21 cellular contexts compared by ENCODE assay signal in genomic region chr1:200240655-200241054, GRCh38.
A peak's percentile ranks its signal among the peaks of the same experiment; 100 is the strongest.
DNase-seq lines count a peak whose midpoint lies in the region; ATAC-seq and TF ChIP-seq lines count a peak whose summit lies in the region.
"Had no signal": no experiment of that assay in that cellular context is flagged by ENCODE, and none has a peak within 500 bp of the region (broad histone marks: within the 10 kb centered on the region; RNA-seq: fewer than 3 reads in every experiment).

No MANE protein-coding gene starts in this region.

- 34% methylated on average over 6 of the region's 9 CpGs; no CpG with 5 or more reads in 1 of the 2 experiments for WGBS in IMR-90 (ENCODE audit: extremely low coverage in 2 of 2, insufficient read length in 1 of 2), 2 experiments

- ATAC-seq in IMR-90 (ENCODE audit: low read depth) = peak; percentile 64; the same call in 1 of the 2 replicates
- ATAC-seq: esophagus mucosa; HCT116; naive thymus-derived CD4-positive, alpha-beta T cell had no signal

- no peaks in the 10 kb centered on the region for H4K20me1 ChIP-seq in BLaER1 treated with 17β-estradiol and CSF1 and Interleukin-3, amounts not matched to agents 10 nM and 100 nM
- H4K20me1 ChIP-seq in IMR-90 (ENCODE audit: insufficient read depth, low read length) = no peaks in the 10 kb centered on the region

- no peak overlapping the region for H3K4me3 ChIP-seq in BLaER1 treated with 17β-estradiol and CSF1 and Interleukin-3, amounts not matched to agents 10 nM and 100 nM
- no peak overlapping the region for H3K4me3 ChIP-seq in IMR-90 (ENCODE audit: insufficient read depth, low read depth, low read length)

- no peak overlapping the region for H2AK9ac ChIP-seq in IMR-90 (replicated peaks; ENCODE audit: low read depth, low read length, poor library complexity)

- CTCF ChIA-PET in IMR-90 (lab: Yijun Ruan, JAX) = interaction anchor here (1.1 to 1.7 kb wide), 3 partner anchors 9 to 556 kb away, joined by 3 to 5 read pairs (median 4); no protein-coding TSS in a partner anchor

- peak overlapping the region; percentile 59; the same call in 1 of the 2 replicates for H2BK120ac ChIP-seq in IMR-90 (ENCODE audit: low read depth, low read length)

- no peak overlapping the region for H3K14ac ChIP-seq in IMR-90 (replicated peaks; ENCODE audit: low read depth, low read length)

- H3K18ac ChIP-seq in IMR-90 (ENCODE audit: low read depth, low read length) = no peak overlapping the region

- no peak for TF ChIP-seq POLR2A in IMR-90 (IDR thresholded peaks at IDR 0.05; ENCODE audit: low read depth, low read length)

- dilution Hi-C loops in IMR-90 (cut with HindIII; ENCODE audit: low sequenced_read_pairs, unreplicated experiment) = no loop called here

- H2BK20ac ChIP-seq in IMR-90 (ENCODE audit: low read depth, low read length) = peak overlapping the region; percentile 48; the same call in 1 of the 2 replicates

- peak overlapping the region; percentile 35 for H2BK5ac ChIP-seq in IMR-90 (ENCODE audit: low read depth, low read length, poor library complexity, severe bottlenecking)

- H3K23ac ChIP-seq in IMR-90 (ENCODE audit: low read depth, low read length) = peak overlapping the region; percentile 31; the same call in 1 of the 2 replicates

- in situ Hi-C loops in IMR-90 (cut with MboI; ENCODE audit: low sequenced_read_pairs) = no loop called here

- no TSS peak for BruUV-seq in IMR-90 (replicated peaks; lab: Mats Ljungman, UMichigan)

- peak overlapping the region; percentile 12; the same call in 1 of the 2 replicates for H3K4ac ChIP-seq in IMR-90 (ENCODE audit: low read depth, low read length)

- POLR2A ChIA-PET in IMR-90 (lab: Charles Lee; ENCODE audit: unreplicated experiment) = interaction anchor here (0.6 kb wide), 1 partner anchor 212 kb away, joined by 18 read pairs; no protein-coding TSS in a partner anchor

- H2BK15ac ChIP-seq in IMR-90 (ENCODE audit: low read depth, low read length) = peak overlapping the region; percentile 57; the same call in 1 of the 3 replicates

- no peaks in the 10 kb centered on the region for H3K79me1 ChIP-seq in IMR-90 (ENCODE audit: low read depth in 1 of 2, low read length in 2 of 2)

- intact Hi-C loops in IMR-90 (cut with micrococcal nuclease) = no loop called here

- H3K9ac ChIP-seq in BLaER1 treated with 17β-estradiol and CSF1 and Interleukin-3, amounts not matched to agents 10 nM and 100 nM = no peak overlapping the region
- H3K9ac ChIP-seq in IMR-90 (ENCODE audit: low read depth, low read length) = no peak overlapping the region

- DNase-seq in IMR-90 (peak; percentile 47), amniotic epithelial cell (ENCODE audit: low read depth) (peak; percentile 39), islet precursor cell (peak; percentile 63), HCEC 1CT (no peak), NCI-H446 (lab: John Stamatoyannopoulos, UW) (no peak)
- DNase-seq in activated CD8-positive, alpha-beta memory T cell treated with anti-CD3 and anti-CD28 coated beads, Interleukin-2, amount 50 U/mL, for 48 hours = no peak
- DNase-seq: activated CD4-positive, alpha-beta memory T cell treated with anti-CD3 and anti-CD28 coated beads, Interleukin-2, amount 10 ng/mL, durations not matched to agents 7 days and 5 days; activated naive CD8-positive, alpha-beta T cell treated with anti-CD3 and anti-CD28 coated beads for 36 hours; activated T-cell treated with anti-CD3 and anti-CD28 coated beads, Interleukin-2, amount 50 U/mL, for 24 hours; AML-193; brain microvascular endothelial cell; COR-L47; mammary epithelial cell; naive thymus-derived CD4-positive, alpha-beta T cell; NCI-H1048; NCI-H2081; stimulated activated CD8-positive, alpha-beta memory T cell treated with anti-CD3 and anti-CD28 coated beads, Interleukin-4, amount 100 ng/mL, for 48 hours; substantia nigra had no signal

- TF ChIP-seq CTCF in IMR-90 (conservative IDR thresholded peaks at IDR 0.05; ENCODE audit: low read depth, low read length) = no peak

- no peaks in the 10 kb centered on the region for H3K9me3 ChIP-seq in BLaER1 treated with 17β-estradiol and CSF1 and Interleukin-3, amounts not matched to agents 10 nM and 100 nM (replicated peaks in 1 of 11)
- no peaks in the 10 kb centered on the region for H3K9me3 ChIP-seq in IMR-90 (ENCODE audit: control insufficient read depth, insufficient read depth, low read length)

- no peak overlapping the region for H4K91ac ChIP-seq in IMR-90 (ENCODE audit: insufficient read depth, low read depth, low read length)

- H3K27me3 ChIP-seq in BLaER1 treated with 17β-estradiol and CSF1 and Interleukin-3, amounts not matched to agents 10 nM and 100 nM = no peaks in the 10 kb centered on the region
- H3K27me3 ChIP-seq in IMR-90 (ENCODE audit: control insufficient read depth, insufficient read depth, low read length) = no peaks in the 10 kb centered on the region
- H3K27me3 ChIP-seq: brain microvascular endothelial cell had no signal

- peaks cover 16 to 35% (median 24%) of the 10 kb centered on the region in 10 experiments; a peak in 19 of 20 replicates for H3K4me1 ChIP-seq in BLaER1 treated with 17β-estradiol and CSF1 and Interleukin-3, amounts not matched to agents 10 nM and 100 nM
- peaks cover 6% of the 10 kb centered on the region for H3K4me1 ChIP-seq in IMR-90 (ENCODE audit: control insufficient read depth, insufficient read depth, low read length)

- peak overlapping the region; percentile 72 for H2AFZ ChIP-seq in IMR-90 (replicated peaks; ENCODE audit: low read length, poor library complexity)

- no peaks in the 10 kb centered on the region for H3K36me3 ChIP-seq in BLaER1 treated with 17β-estradiol and CSF1 and Interleukin-3, amounts not matched to agents 10 nM and 100 nM
- H3K36me3 ChIP-seq in IMR-90 (ENCODE audit: control insufficient read depth, insufficient read depth, low read length) = no peaks in the 10 kb centered on the region
- H3K36me3 ChIP-seq: brain microvascular endothelial cell had no signal

- H3K27ac ChIP-seq in BLaER1 treated with 17β-estradiol and CSF1 and Interleukin-3, amounts not matched to agents 10 nM and 100 nM = no peak overlapping the region; a peak in 2 of 22 replicates
- no peak overlapping the region for H3K27ac ChIP-seq in IMR-90 (ENCODE audit: insufficient read depth, low read length)
- H3K27ac ChIP-seq: brain microvascular endothelial cell had no signal

- H4K5ac ChIP-seq in IMR-90 (ENCODE audit: low read depth, low read length) = peak overlapping the region; percentile 0; the same call in 1 of the 2 replicates

- H3K56ac ChIP-seq in IMR-90 (ENCODE audit: extremely low read depth, insufficient read depth, low read length) = no peak overlapping the region

- peak overlapping the region in 6 of 11 experiments; percentile 1 to 62 (median 22); a peak in 9 of 22 replicates for H3K4me2 ChIP-seq in BLaER1 treated with 17β-estradiol and CSF1 and Interleukin-3, amounts not matched to agents 10 nM and 100 nM
- peak overlapping the region; percentile 2; the same call in 1 of the 2 replicates for H3K4me2 ChIP-seq in IMR-90 (ENCODE audit: low read depth, low read length)

- TF ChIP-seq RAD21 in IMR-90 (IDR thresholded peaks at IDR 0.05; ENCODE audit: low read length) = no peak

- H4K8ac ChIP-seq in IMR-90 (ENCODE audit: low read depth in 2 of 2, low read length in 2 of 2) = peak overlapping the region; percentile 29 to 94; a peak in 3 of 4 replicates

- peaks cover 9% of the 10 kb centered on the region for H3K9me1 ChIP-seq in IMR-90 (ENCODE audit: insufficient read depth, low read length)

- no peak overlapping the region for H2AK5ac ChIP-seq in IMR-90 (ENCODE audit: low read depth, low read length)

TF ChIP-seq in IMR-90, 13 proteins besides CTCF, POLR2A, EP300 and RAD21:
- no peak for TF ChIP-seq MAZ (IDR thresholded peaks at IDR 0.05; ENCODE audit: borderline replicate concordance, low read depth, low read length)
- no peak for TF ChIP-seq CEBPB (IDR thresholded peaks at IDR 0.05; ENCODE audit: low read depth, low read length)
- TF ChIP-seq, protein P1, sequence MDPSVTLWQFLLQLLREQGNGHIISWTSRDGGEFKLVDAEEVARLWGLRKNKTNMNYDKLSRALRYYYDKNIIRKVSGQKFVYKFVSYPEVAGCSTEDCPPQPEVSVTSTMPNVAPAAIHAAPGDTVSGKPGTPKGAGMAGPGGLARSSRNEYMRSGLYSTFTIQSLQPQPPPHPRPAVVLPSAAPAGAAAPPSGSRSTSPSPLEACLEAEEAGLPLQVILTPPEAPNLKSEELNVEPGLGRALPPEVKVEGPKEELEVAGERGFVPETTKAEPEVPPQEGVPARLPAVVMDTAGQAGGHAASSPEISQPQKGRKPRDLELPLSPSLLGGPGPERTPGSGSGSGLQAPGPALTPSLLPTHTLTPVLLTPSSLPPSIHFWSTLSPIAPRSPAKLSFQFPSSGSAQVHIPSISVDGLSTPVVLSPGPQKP (IDR thresholded peaks at IDR 0.05; ENCODE audit: borderline replicate concordance, low read depth, low read length) = no peak
- TF ChIP-seq MXI1 (IDR thresholded peaks at IDR 0.05; ENCODE audit: borderline replicate concordance, low read depth, low read length) = no peak
- TF ChIP-seq NFE2L2 (IDR thresholded peaks at IDR 0.05; ENCODE audit: low read depth, low read length) = no peak
- TF ChIP-seq SMC3 (IDR thresholded peaks at IDR 0.05; ENCODE audit: low read depth, low read length) = no peak
- no peak for TF ChIP-seq USF2 (IDR thresholded peaks at IDR 0.05; ENCODE audit: low read depth, low read length)
- TF ChIP-seq MAFK (IDR thresholded peaks at IDR 0.05; ENCODE audit: low read depth, low read length) = no peak
- TF ChIP-seq FOS (IDR thresholded peaks at IDR 0.05; ENCODE audit: low read depth, low read length) = no peak
- TF ChIP-seq BHLHE40 (IDR thresholded peaks at IDR 0.05; ENCODE audit: low read depth, low read length) = no peak
- TF ChIP-seq RCOR1 (IDR thresholded peaks at IDR 0.05; ENCODE audit: insufficient replicate concordance, low read length) = no peak
TF ChIP-seq in IMR-90: peak in this region for 0.

Comparison
In these comparisons a context has a peak if more than half of its experiments do, and no peak if none do; other contexts are left out.
1. DNase-seq: peak in IMR-90 (single experiment), amniotic epithelial cell (single experiment) and islet precursor cell (single experiment); none in HCEC 1CT (single experiment), activated CD8-positive, alpha-beta memory T cell treated with anti-CD3 and anti-CD28 coated beads, Interleukin-2, amount 50 U/mL, for 48 hours (single experiment) and NCI-H446 (0 of 2).